Comparison of ENCODE assay signal across 9 cellular contexts in the genomic region with DNA sequence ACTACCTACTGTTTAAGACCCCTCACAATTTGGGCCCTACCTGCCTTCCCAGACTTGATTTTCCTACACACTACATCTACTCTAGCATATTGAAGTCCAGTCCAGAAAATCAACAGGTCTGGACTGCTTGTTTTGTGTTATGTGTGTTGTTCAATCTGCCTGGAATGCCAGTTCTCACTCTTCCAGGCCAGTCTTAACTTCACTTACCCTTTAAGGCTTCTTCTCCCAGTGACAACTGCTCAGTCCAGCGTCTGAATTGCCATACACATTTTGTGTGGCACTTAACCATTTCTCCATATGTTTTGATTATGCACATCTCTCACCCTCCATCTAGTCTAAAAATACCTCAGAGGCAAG. TPM values are rescaled to one million over a fixed set of nuclear protein-coding genes. Genes with fewer than 3 reads are reported as not detected.
A peak's percentile ranks its signal among the peaks of the same experiment; 100 is the strongest.
DNase-seq lines count a peak whose midpoint lies in the region; ATAC-seq and TF ChIP-seq lines count a peak whose summit lies in the region.
"Had no signal": no experiment of that assay in that cellular context is flagged by ENCODE, and none has a peak within 500 bp of the region (broad histone marks: within the 10 kb centered on the region; RNA-seq: fewer than 3 reads in every experiment).

No MANE protein-coding gene starts in this region.

- no peak for TF ChIP-seq POLR2A in body of pancreas (IDR thresholded peaks at IDR 0.05)

- 13 to 24% methylated on average over 1 of the region's 1 CpG for WGBS in body of pancreas, 2 donors

- H3K4me1 ChIP-seq in effector memory CD4-positive, alpha-beta T cell (ENCODE audit: control insufficient read depth, insufficient read depth, low read length, poor library complexity, severe bottlenecking) = peaks cover 5% of the 10 kb centered on the region
- H3K4me1 ChIP-seq in neuron (ENCODE audit: insufficient read depth, low read length) (peaks cover 25% of the 10 kb centered on the region), body of pancreas (peaks cover 10% of the 10 kb centered on the region)
- H3K4me1 ChIP-seq: testis had no signal

- H3K4me3 ChIP-seq in GM06990 (replicated peaks; ENCODE audit: low read depth, low read length) (peak overlapping the region; percentile 88), neuron (ENCODE audit: low read length) (peak overlapping the region; percentile 82), body of pancreas (no peak overlapping the region)
- peak overlapping the region; percentile 94 for H3K4me3 ChIP-seq in effector memory CD4-positive, alpha-beta T cell (ENCODE audit: insufficient read depth, low read depth, low read length, poor library complexity, severe bottlenecking)

- H3K27me3 ChIP-seq in GM06990 (replicated peaks; ENCODE audit: control insufficient read depth, insufficient read depth, low read length) (no peaks in the 10 kb centered on the region), neuron (ENCODE audit: insufficient read depth, low read length) (no peaks in the 10 kb centered on the region), body of pancreas (no peaks in the 10 kb centered on the region)
- H3K27me3 ChIP-seq in effector memory CD4-positive, alpha-beta T cell (replicated peaks; ENCODE audit: control insufficient read depth, insufficient read depth, low read length, poor library complexity, severe bottlenecking) = no peaks in the 10 kb centered on the region
- H3K27me3 ChIP-seq: testis had no signal

- no peak for TF ChIP-seq CTCF in GM06990 (IDR thresholded peaks at IDR 0.05; ENCODE audit: insufficient read depth, low read length, poor library complexity, severe bottlenecking)
- TF ChIP-seq CTCF in GM10266 (IDR thresholded peaks at IDR 0.05; ENCODE audit: control insufficient read depth, insufficient read depth, low read depth, missing control alignments) = no peak
- no peak for TF ChIP-seq CTCF in body of pancreas (IDR thresholded peaks at IDR 0.05)

- no peak for ATAC-seq in body of pancreas
- no peak for ATAC-seq in left cardiac atrium

- H3K27ac ChIP-seq in effector memory CD4-positive, alpha-beta T cell (ENCODE audit: insufficient read depth, low read length, poor library complexity, severe bottlenecking) = no peak overlapping the region
- no peak overlapping the region for H3K27ac ChIP-seq in body of pancreas

- H3K36me3 ChIP-seq in GM06990 (ENCODE audit: control insufficient read depth, insufficient read depth, low read length) = no peaks in the 10 kb centered on the region; the same call in 1 of the 2 replicates
- no peaks in the 10 kb centered on the region for H3K36me3 ChIP-seq in effector memory CD4-positive, alpha-beta T cell (ENCODE audit: control insufficient read depth, insufficient read depth, low read length)
- H3K36me3 ChIP-seq in neuron (ENCODE audit: insufficient read depth, low read length) = peaks cover 15% of the 10 kb centered on the region
- H3K36me3 ChIP-seq in body of pancreas (replicated peaks in 1 of 2; ENCODE audit: insufficient read depth in 1 of 2, low read depth in 2 of 2) = no peaks in the 10 kb centered on the region

- peak overlapping the region; percentile 77 for H2AFZ ChIP-seq in neuron (ENCODE audit: low read depth, low read length)

- no peak for DNase-seq in GM06990 (ENCODE audit: extremely low read depth, insufficient read length)
- peak; percentile 30 for DNase-seq in OCI-M1 (lab: John Stamatoyannopoulos, UW)
- DNase-seq in effector memory CD4-positive, alpha-beta T cell = no peak
- DNase-seq in GM10266 (ENCODE audit: extremely low spot score) = no peak
- DNase-seq in body of pancreas = no peak
- DNase-seq in NCI-H146 (lab: John Stamatoyannopoulos, UW) = no peak
- DNase-seq in left cardiac atrium = no peak
- DNase-seq: testis had no signal

- intact Hi-C loops in body of pancreas (cut with DNase I) (no loop called here), left cardiac atrium (cut with DNase I) (no loop called here)

- no peaks in the 10 kb centered on the region for H3K9me3 ChIP-seq in effector memory CD4-positive, alpha-beta T cell (ENCODE audit: control insufficient read depth, low read length)
- H3K9me3 ChIP-seq in neuron (ENCODE audit: low read length) (no peaks in the 10 kb centered on the region), body of pancreas (no peaks in the 10 kb centered on the region)
- H3K9me3 ChIP-seq: testis had no signal

RNA-seq across cellular contexts. Expression of a gene that starts 1.1 kb away (rescaled TPM):
- under 1 TPM in 1 of 2 donors, not detected in 1; under 0.01 TPM for total RNA-seq in body of pancreas
- under 1 TPM; 0.03 to 0.44 TPM for total RNA-seq in left cardiac atrium

Comparison
In these comparisons a context has a peak if more than half of its experiments do, and no peak if none do; other contexts are left out.
1. H3K4me3 ChIP-seq: peak in GM06990 (single experiment), effector memory CD4-positive, alpha-beta T cell (single experiment) and neuron (single experiment); none in body of pancreas (0 of 2).